In genomic region chr5:188488-189481, GRCh38 we compare ENCODE assay signal across 8 cellular contexts. TPM values are rescaled to one million over a fixed set of nuclear protein-coding genes. Genes with fewer than 3 reads are reported as not detected.
DNase-seq lines count a peak whose midpoint lies in the region; ATAC-seq, FAIRE-seq and TF ChIP-seq lines count a peak whose summit lies in the region.

No MANE protein-coding gene starts in this region.

- DNase-seq in A549 (ENCODE audit: low read depth in 1 of 2, low spot score in 1 of 2) (peak; percentile 77 to 89), NCI-H2107 (lab: John Stamatoyannopoulos, UW) (peak; percentile 82), UCSD-AML1 (lab: John Stamatoyannopoulos, UW; ENCODE audit: unreplicated experiment) (peak; percentile 86), brain microvascular endothelial cell (peak; percentile 78), smooth muscle cell (lab: John Stamatoyannopoulos, UW; ENCODE audit: unreplicated experiment) (peak; percentile 56)

- POLR2A ChIA-PET in A549 (lab: Yijun Ruan, JAX), result interaction anchor here (0.8 kb wide), 1 partner anchor 29 kb away, joined by 6 read pairs; the partner anchor contains the start of genes CCDC127 and SDHA

- H2AFZ ChIP-seq in smooth muscle cell (ENCODE audit: low read depth), result no peak overlapping the region

- H3K9ac ChIP-seq in iPS-20b (ENCODE audit: low read depth, low read length), result no peak overlapping the region
- no peak overlapping the region for H3K9ac ChIP-seq in smooth muscle cell (ENCODE audit: low read depth)

- H3K27ac ChIP-seq in A549 (peak overlapping the region in 1 of 2 experiments; percentile 46; a peak in 2 of 6 replicates), brain microvascular endothelial cell (no peak overlapping the region), iPS-20b (ENCODE audit: low read length) (no peak overlapping the region), smooth muscle cell (ENCODE audit: low read depth) (no peak overlapping the region)

- TF ChIP-seq POLR2A in A549 (IDR thresholded peaks at IDR 0.05; ENCODE audit: low read length), result no peak

- no peaks in the 10 kb centered on the region for H3K79me2 ChIP-seq in smooth muscle cell (ENCODE audit: low read depth)

- in situ Hi-C loops in brain microvascular endothelial cell (cut with HindIII; ENCODE audit: low pct_ligation_motif_present, low sequenced_read_pairs), result no loop called here

- no peak for TF ChIP-seq EP300 in A549 (IDR thresholded peaks at IDR 0.05)

- CTCF ChIA-PET in A549 (lab: Yijun Ruan, JAX), result interaction anchor here (0.7 to 2.8 kb wide), 26 partner anchors 9 to 244 kb away, joined by 3 to 15 read pairs (median 4); partner anchors contain the start of genes CCDC127, PDCD6, PLEKHG4B and SDHA

- no peaks in the 10 kb centered on the region for H3F3A ChIP-seq in smooth muscle cell (ENCODE audit: low read depth)

- H3K4me3 ChIP-seq in A549, result no peak overlapping the region
- no peak overlapping the region for H3K4me3 ChIP-seq in brain microvascular endothelial cell (ENCODE audit: low read depth, low read length)
- H3K4me3 ChIP-seq in iPS-20b (ENCODE audit: low read length), result peak overlapping the region; percentile 6; the same call in 1 of the 2 replicates
- no peak overlapping the region for H3K4me3 ChIP-seq in smooth muscle cell

- peak overlapping the region; percentile 71 for H3K4me2 ChIP-seq in A549
- peak overlapping the region; percentile 65 for H3K4me2 ChIP-seq in smooth muscle cell

- H3K27me3 ChIP-seq in brain microvascular endothelial cell (replicated peaks), result peaks cover 18% of the 10 kb centered on the region
- H3K27me3 ChIP-seq in iPS-20b (ENCODE audit: insufficient read depth, low read length), result no peaks in the 10 kb centered on the region
- H3K27me3 ChIP-seq in smooth muscle cell (ENCODE audit: low read depth), result no peaks in the 10 kb centered on the region

- no peaks in the 10 kb centered on the region for H3K4me1 ChIP-seq in A549
- no peaks in the 10 kb centered on the region for H3K4me1 ChIP-seq in iPS-20b (ENCODE audit: insufficient read depth, low read length)
- peaks cover 3% of the 10 kb centered on the region for H3K4me1 ChIP-seq in smooth muscle cell (ENCODE audit: low read depth)

- TF ChIP-seq CTCF in A549 (IDR thresholded peaks at IDR 0.05), result peak; percentile 59
- TF ChIP-seq CTCF in brain microvascular endothelial cell (IDR thresholded peaks at IDR 0.05; ENCODE audit: low read depth, low read length, missing control alignments), result peak; percentile 96
- peak; percentile 85 for TF ChIP-seq CTCF in smooth muscle cell (IDR thresholded peaks at IDR 0.05; ENCODE audit: borderline replicate concordance, insufficient read depth, poor library complexity, severe bottlenecking)

- no peaks in the 10 kb centered on the region for H4K20me1 ChIP-seq in smooth muscle cell (ENCODE audit: low read depth)

- WGBS in A549 (ENCODE audit: missing lambda C conversion rate), result 24% methylated on average over 19 of the region's 37 CpGs
- WGBS in smooth muscle cell (ENCODE audit: low lambda C conversion rate), result 44% methylated on average over 37 of the region's 37 CpGs

- peak; percentile 81 for FAIRE-seq in A549 (lab: Jason Lieb, UNC)

- H3K9me3 ChIP-seq in A549 (no peaks in the 10 kb centered on the region), iPS-20b (ENCODE audit: insufficient read depth, low read depth, low read length) (no peaks in the 10 kb centered on the region), smooth muscle cell (replicated peaks; ENCODE audit: low read depth) (no peaks in the 10 kb centered on the region)

- ATAC-seq in A549, result peak; percentile 88 to 96
- ATAC-seq in GM18511 (IDR thresholded peaks at IDR 0.05; ENCODE audit: unreplicated experiment), result peak; percentile 74
- peak; percentile 50 for ATAC-seq in HG03025 (IDR thresholded peaks at IDR 0.05; ENCODE audit: low FRiP score, unreplicated experiment)

- H3K36me3 ChIP-seq in brain microvascular endothelial cell (replicated peaks), result no peaks in the 10 kb centered on the region
- H3K36me3 ChIP-seq in iPS-20b (ENCODE audit: insufficient read depth, low read depth, low read length), result no peaks in the 10 kb centered on the region
- no peaks in the 10 kb centered on the region for H3K36me3 ChIP-seq in smooth muscle cell (ENCODE audit: low read depth)

- peak; percentile 54 to 55 for TF ChIP-seq RAD21 in A549 (conservative IDR thresholded peaks at IDR 0.05 in 1 of 2, IDR thresholded peaks at IDR 0.05 in 1 of 2)

TF ChIP-seq in A549, 52 proteins besides CTCF, POLR2A, EP300 and RAD21:
- TF ChIP-seq SREBF2 (IDR thresholded peaks at IDR 0.05) (no peak), TP53 (CRISPR knock-in tag; IDR thresholded peaks at IDR 0.05) (no peak), JUN (IDR thresholded peaks at IDR 0.05) (no peak), SMC3 (IDR thresholded peaks at IDR 0.05) (peak; percentile 64), FOSL2 (IDR thresholded peaks at IDR 0.05) (no peak), FOSL2 (CRISPR knock-in tag; IDR thresholded peaks at IDR 0.05) (no peak), BCL3 (IDR thresholded peaks at IDR 0.05) (no peak), RFX5 (IDR thresholded peaks at IDR 0.05) (0 out of 2 replicates have a peak, but pooled peaks have one; percentile 29)

RNA-seq across cellular contexts. Expression of gene LRRC14B, which starts 2.5 kb away (rescaled TPM):
- polyA plus RNA-seq in A549 (2011; rRNA removed) (not detected in 2 replicates), A549 (2017; fragmentation: RNase III; extraction: RNeasy Plus Mini Kit Qiagen cat#74134 plus additional on column Dnase treatment) (not detected in 3 replicates), smooth muscle cell (0.11 TPM in 1 of 2 replicates, not detected in the other)
- polyA plus RNA-seq in A549 (2012; cell fraction: cytosol; rRNA removed), result not detected in 2 replicates
- polyA plus RNA-seq in A549 (2012; cell fraction: nucleus; rRNA removed), result not detected in 2 replicates
- not detected in 2 replicates for polyA minus RNA-seq in A549 (2011; rRNA and poly(A)+ RNA removed)
- total RNA-seq in smooth muscle cell, result 0.22 TPM in 1 of 2 replicates, not detected in the other

RNA-seq across cellular contexts. Expression of gene CCDC127, which starts 29.2 kb away (rescaled TPM):
- polyA plus RNA-seq in A549 (2011; rRNA removed), result 5.1 and 5.2 TPM in 2 replicates
- 3.1 and 3.2 TPM in 2 replicates for polyA plus RNA-seq in A549 (2012; cell fraction: cytosol; rRNA removed)
- 2.8 and 3.6 TPM in 2 replicates for polyA plus RNA-seq in A549 (2012; cell fraction: nucleus; rRNA removed)
- polyA plus RNA-seq in A549 (2017; fragmentation: RNase III; extraction: RNeasy Plus Mini Kit Qiagen cat#74134 plus additional on column Dnase treatment), result 5.6 to 6.2 TPM (median 6.2 TPM) in 3 replicates
- 4.5 and 4.8 TPM in 2 replicates for polyA minus RNA-seq in A549 (2011; rRNA and poly(A)+ RNA removed)
- 2.8 and 3.2 TPM in 2 replicates for total RNA-seq in smooth muscle cell
- 8.6 and 9.0 TPM in 2 replicates for polyA plus RNA-seq in smooth muscle cell

RNA-seq across cellular contexts. Expression of gene SDHA, which starts 29.3 kb away (rescaled TPM):
- polyA plus RNA-seq in A549 (2011; rRNA removed) (115 and 122 TPM in 2 replicates), A549 (2017; fragmentation: RNase III; extraction: RNeasy Plus Mini Kit Qiagen cat#74134 plus additional on column Dnase treatment) (131 to 134 TPM (median 134 TPM) in 3 replicates), smooth muscle cell (120 and 130 TPM in 2 replicates)
- polyA plus RNA-seq in A549 (2012; cell fraction: cytosol; rRNA removed), result 110 and 113 TPM in 2 replicates
- 173 and 186 TPM in 2 replicates for polyA plus RNA-seq in A549 (2012; cell fraction: nucleus; rRNA removed)
- polyA minus RNA-seq in A549 (2011; rRNA and poly(A)+ RNA removed), result 160 and 184 TPM in 2 replicates
- total RNA-seq in smooth muscle cell, result 59.7 and 68.7 TPM in 2 replicates
